In genomic region chr9:76605271-76605670, GRCh38 we compare ENCODE assay signal across 14 cellular contexts.
A peak's percentile ranks its signal among the peaks of the same experiment; 100 is the strongest.
DNase-seq lines count a peak whose midpoint lies in the region; ATAC-seq and TF ChIP-seq lines count a peak whose summit lies in the region.
"Had no signal": no experiment of that assay in that cellular context is flagged by ENCODE, and none has a peak within 500 bp of the region (broad histone marks: within the 10 kb centered on the region; RNA-seq: fewer than 3 reads in every experiment).

No MANE protein-coding gene starts in this region.

- H3K9me3 Mint-ChIP-seq in neural progenitor cell: no peaks in the 10 kb centered on the region
- no peaks in the 10 kb centered on the region for H3K9me3 Mint-ChIP-seq in activated CD8-positive, alpha-beta T cell treated with anti-CD3 and anti-CD28 coated beads for 36 hours
- H3K9me3 Mint-ChIP-seq: activated naive CD4-positive, alpha-beta T cell treated with anti-CD3 and anti-CD28 coated beads, Interleukin-2, amount 10 ng/mL, durations not matched to agents 7 days and 5 days; GM23338; neural crest cell had no signal

- H4K20me1 ChIP-seq in neural progenitor cell (ENCODE audit: low read depth): no peaks in the 10 kb centered on the region

- H3K4me1 Mint-ChIP-seq in neural progenitor cell: peaks cover under 1% of the 10 kb centered on the region
- peaks cover 15% of the 10 kb centered on the region for H3K4me1 Mint-ChIP-seq in activated CD8-positive, alpha-beta T cell treated with anti-CD3 and anti-CD28 coated beads for 36 hours (ENCODE audit: low read depth)
- H3K4me1 Mint-ChIP-seq: activated naive CD4-positive, alpha-beta T cell treated with anti-CD3 and anti-CD28 coated beads, Interleukin-2, amount 10 ng/mL, durations not matched to agents 7 days and 5 days; neural crest cell had no signal

- H3K4me2 ChIP-seq in neural progenitor cell: no peak overlapping the region
- H3K4me2 ChIP-seq: GM23338 had no signal

- peaks cover 15% of the 10 kb centered on the region for H3K36me3 Mint-ChIP-seq in neural progenitor cell
- no peaks in the 10 kb centered on the region for H3K36me3 Mint-ChIP-seq in activated CD8-positive, alpha-beta T cell treated with anti-CD3 and anti-CD28 coated beads for 36 hours (ENCODE audit: low read depth)
- H3K36me3 Mint-ChIP-seq: activated naive CD4-positive, alpha-beta T cell treated with anti-CD3 and anti-CD28 coated beads, Interleukin-2, amount 10 ng/mL, durations not matched to agents 7 days and 5 days had no signal

- CTCF ChIA-PET in activated CD8-positive, alpha-beta T cell treated with anti-CD3 and anti-CD28 coated beads for 36 hours (lab: Charles Lee): no interaction called here

- no peaks in the 10 kb centered on the region for H3K36me3 ChIP-seq in neural progenitor cell

- POLR2A ChIA-PET in activated CD8-positive, alpha-beta T cell treated with anti-CD3 and anti-CD28 coated beads for 36 hours (lab: Charles Lee): no interaction called here

- no peak overlapping the region for H3K27ac Mint-ChIP-seq in neural progenitor cell
- H3K27ac Mint-ChIP-seq in activated CD8-positive, alpha-beta T cell treated with anti-CD3 and anti-CD28 coated beads for 36 hours: no peak overlapping the region
- H3K27ac Mint-ChIP-seq: activated CD4-positive, alpha-beta T cell treated with anti-CD3 and anti-CD28 coated beads for 36 hours; activated naive CD4-positive, alpha-beta T cell treated with anti-CD3 and anti-CD28 coated beads, Interleukin-2, amount 10 ng/mL, durations not matched to agents 7 days and 5 days; GM23338 had no signal

- H3K9ac ChIP-seq in neural progenitor cell: no peak overlapping the region

- H3K4me3 Mint-ChIP-seq in neural progenitor cell: no peak overlapping the region
- no peak overlapping the region for H3K4me3 Mint-ChIP-seq in activated CD8-positive, alpha-beta T cell treated with anti-CD3 and anti-CD28 coated beads for 36 hours
- H3K4me3 Mint-ChIP-seq: activated CD4-positive, alpha-beta T cell treated with anti-CD3 and anti-CD28 coated beads for 36 hours; activated naive CD4-positive, alpha-beta T cell treated with anti-CD3 and anti-CD28 coated beads, Interleukin-2, amount 10 ng/mL, durations not matched to agents 7 days and 5 days; GM23338; neural crest cell had no signal

- peak overlapping the region; percentile 61 for H2AFZ ChIP-seq in neural progenitor cell (replicated peaks)
- H2AFZ ChIP-seq: GM23338 had no signal

- no peaks in the 10 kb centered on the region for H3K27me3 ChIP-seq in neural progenitor cell

- H3K4me3 ChIP-seq in neural progenitor cell: no peak overlapping the region
- H3K4me3 ChIP-seq: GM23338 had no signal

- DNase-seq in SIG-M5 treated with dmso at 0.1 percent for 504 hours (lab: John Stamatoyannopoulos, UW; ENCODE audit: unreplicated experiment) (peak; percentile 55), SIG-M5 (lab: John Stamatoyannopoulos, UW) (no peak), neural progenitor cell (ENCODE audit: low spot score) (no peak), left cardiac atrium (no peak), T1000 (lab: John Stamatoyannopoulos, UW) (no peak)
- no peak for DNase-seq in activated CD8-positive, alpha-beta T cell treated with anti-CD3 and anti-CD28 coated beads for 36 hours
- DNase-seq: activated CD4-positive, alpha-beta T cell treated with anti-CD3 and anti-CD28 coated beads for 36 hours; activated naive CD4-positive, alpha-beta T cell treated with anti-CD3 and anti-CD28 coated beads, Interleukin-2, amount 10 ng/mL, durations not matched to agents 7 days and 5 days; NCI-H2081; RPMI8226 had no signal

- no peaks in the 10 kb centered on the region for H3K9me3 ChIP-seq in neural progenitor cell (ENCODE audit: low read depth)

- H3K79me2 ChIP-seq in neural progenitor cell (ENCODE audit: low read depth): no peaks in the 10 kb centered on the region

- intact Hi-C loops in left cardiac atrium (cut with DNase I): loop anchor here in 1 of 2 donors (10.0 kb wide), 1 partner anchor 50 kb away; no protein-coding TSS in a partner anchor
- intact Hi-C loops in activated CD8-positive, alpha-beta T cell treated with anti-CD3 and anti-CD28 coated beads for 36 hours (cut with micrococcal nuclease): no loop called here

- ATAC-seq in GM21786 (IDR thresholded peaks at IDR 0.05; ENCODE audit: unreplicated experiment): peak; percentile 96
- ATAC-seq in HG03378 (IDR thresholded peaks at IDR 0.05; ENCODE audit: unreplicated experiment): peak; percentile 89
- ATAC-seq in left cardiac atrium: no peak
- no peak for ATAC-seq in activated CD8-positive, alpha-beta T cell treated with anti-CD3 and anti-CD28 coated beads for 36 hours
- ATAC-seq: activated CD4-positive, alpha-beta T cell treated with anti-CD3 and anti-CD28 coated beads for 36 hours; GM23338 had no signal

- no peak for TF ChIP-seq CTCF in neural progenitor cell (IDR thresholded peaks at IDR 0.05)
- TF ChIP-seq CTCF in activated CD8-positive, alpha-beta T cell treated with anti-CD3 and anti-CD28 coated beads for 36 hours (IDR thresholded peaks at IDR 0.05): no peak

- no peaks in the 10 kb centered on the region for H3K4me1 ChIP-seq in neural progenitor cell

- no peak overlapping the region for H3K27ac ChIP-seq in neural progenitor cell

- no peaks in the 10 kb centered on the region for H3K27me3 Mint-ChIP-seq in neural progenitor cell (ENCODE audit: insufficient read depth, low read depth)
- H3K27me3 Mint-ChIP-seq in activated CD8-positive, alpha-beta T cell treated with anti-CD3 and anti-CD28 coated beads for 36 hours: no peaks in the 10 kb centered on the region

- no peaks in the 10 kb centered on the region for H3F3A ChIP-seq in neural progenitor cell (ENCODE audit: low read depth)

Comparison
In these comparisons a context has a peak if more than half of its experiments do, and no peak if none do; other contexts are left out.
1. ATAC-seq: peak in GM21786 (single experiment) and HG03378 (single experiment); none in left cardiac atrium (0 of 2) and activated CD8-positive, alpha-beta T cell treated with anti-CD3 and anti-CD28 coated beads for 36 hours (single experiment).